10 cellular contexts compared by ENCODE assay signal in genomic region chr9:134644715-134645606, GRCh38. TPM values are rescaled to one million over a fixed set of nuclear protein-coding genes. Genes with fewer than 3 reads are reported as not detected.
DNase-seq lines count a peak whose midpoint lies in the region; ATAC-seq and TF ChIP-seq lines count a peak whose summit lies in the region.
"Had no signal": no experiment of that assay in that cellular context is flagged by ENCODE, and none has a peak within 500 bp of the region (broad histone marks: within the 10 kb centered on the region; RNA-seq: fewer than 3 reads in every experiment).

No MANE protein-coding gene starts in this region.

- in situ Hi-C loops in KBM-7 (cut with MboI; ENCODE audit: low pct_unique_long_range_greater_than_20kb, low sequenced_read_pairs), result no loop called here

- no peak for TF ChIP-seq CTCF in nephron (IDR thresholded peaks at IDR 0.05; ENCODE audit: unreplicated experiment in 3 of 3)

- DNase-seq in NCI-H69 (lab: John Stamatoyannopoulos, UW) (peak; percentile 36), kidney tubule cell (ENCODE audit: low spot score) (no peak), DMS153 (lab: John Stamatoyannopoulos, UW) (no peak), NCI-H446 treated with DMSO at 0.1 percent for 48 hours (lab: John Stamatoyannopoulos, UW) (no peak), KBM-7 (no peak)
- DNase-seq: activated B cell treated with CpG ODN at 0.5 μM for 24 hours; CD8-positive, alpha-beta T cell had no signal

- peaks cover 61% of the 10 kb centered on the region for H3K4me1 Mint-ChIP-seq in nephron
- H3K4me1 Mint-ChIP-seq: activated B cell treated with CpG ODN at 0.5 μM for 24 hours had no signal

- H2AFZ ChIP-seq in ACC112 (ENCODE audit: low read length, unreplicated experiment), result no peak overlapping the region

- peak overlapping the region; percentile 91 to 94 (median 93) for H3K27ac Mint-ChIP-seq in nephron
- H3K27ac Mint-ChIP-seq: activated B cell treated with CpG ODN at 0.5 μM for 24 hours; CD8-positive, alpha-beta T cell had no signal

- peaks cover 16% of the 10 kb centered on the region for H3K36me3 Mint-ChIP-seq in nephron (ENCODE audit: low read depth)
- H3K36me3 Mint-ChIP-seq: CD8-positive, alpha-beta T cell had no signal

- no peaks in the 10 kb centered on the region for H3K27me3 ChIP-seq in ACC112 (ENCODE audit: insufficient read depth, low read length)

- peaks cover 9% of the 10 kb centered on the region for H3K27me3 Mint-ChIP-seq in nephron (ENCODE audit: low read depth)

- peak overlapping the region; percentile 79 to 93 (median 87) for H3K4me3 Mint-ChIP-seq in nephron
- H3K4me3 Mint-ChIP-seq: activated B cell treated with CpG ODN at 0.5 μM for 24 hours; CD8-positive, alpha-beta T cell had no signal

- peaks cover 75% of the 10 kb centered on the region for H3K79me2 ChIP-seq in ACC112 (ENCODE audit: control insufficient read depth, insufficient read depth, low read length, unreplicated experiment)

- peaks cover 5% of the 10 kb centered on the region; the same call in 1 of the 2 replicates for H3K36me3 ChIP-seq in ACC112 (ENCODE audit: insufficient read depth, low read length)

- H3K4me3 ChIP-seq in ACC112 (ENCODE audit: low read depth, low read length), result peak overlapping the region; percentile 73

- peak; percentile 51 for ATAC-seq in esophagus mucosa
- ATAC-seq: CD8-positive, alpha-beta T cell had no signal

- H3K9me3 Mint-ChIP-seq in nephron, result no peaks in the 10 kb centered on the region
- H3K9me3 Mint-ChIP-seq: activated B cell treated with CpG ODN at 0.5 μM for 24 hours; CD8-positive, alpha-beta T cell had no signal

- H3K27ac ChIP-seq in ACC112 (ENCODE audit: low read depth, low read length), result peak overlapping the region; percentile 61

- H3K4me1 ChIP-seq in ACC112 (ENCODE audit: control insufficient read depth, insufficient read depth, low read length, unreplicated experiment), result peaks cover 53% of the 10 kb centered on the region

RNA-seq across cellular contexts. Expression of gene COL5A1, which starts 3.4 kb away (rescaled TPM):
- total RNA-seq in esophagus mucosa, result 3.3 TPM
